In genomic region chr10:50659865-50660730, GRCh38 we compare ENCODE assay signal across 8 cellular contexts. TPM values are rescaled to one million over a fixed set of nuclear protein-coding genes. Genes with fewer than 3 reads are reported as not detected.
DNase-seq lines count a peak whose midpoint lies in the region; ATAC-seq, FAIRE-seq and TF ChIP-seq lines count a peak whose summit lies in the region.
"Not testable (repeated sequence)": the region's sequence is repeated elsewhere in the genome, so short reads cannot be mapped to it uniquely, and the experiment has no call there.

No MANE protein-coding gene starts in this region.

- H3K79me2 ChIP-seq in DND-41 (ENCODE audit: insufficient read depth, low read length); HepG2 (ENCODE audit: insufficient read depth, low read length): not testable (repeated sequence)

- TF ChIP-seq RAD21 in HepG2 (CRISPR knock-in tag; IDR thresholded peaks at IDR 0.05) = 0 out of 2 replicates have a peak, but pooled peaks have one; percentile 23

- in situ Hi-C loops in HepG2 (cut with HindIII; ENCODE audit: extremely low pct_ligation_motif_present, low pct_unique_long_range_greater_than_20kb) = not testable (repeated sequence)

- FAIRE-seq in HepG2 (lab: Jason Lieb, UNC) = peak; percentile 83

- not testable (repeated sequence) for BruUV-seq in HepG2 (replicated peaks; lab: Mats Ljungman, UMichigan)

- not testable (repeated sequence) for H3K9me3 ChIP-seq in DND-41 (ENCODE audit: insufficient read depth, low read length, severe bottlenecking); breast epithelium; HepG2 (ENCODE audit: low read length)

- H3K36me3 ChIP-seq in DND-41 (ENCODE audit: insufficient read depth, low read length); breast epithelium; HepG2 (replicated peaks in 1 of 2; ENCODE audit: control insufficient read depth in 1 of 2, insufficient read depth in 2 of 2, low read length in 2 of 2): not testable (repeated sequence)

- H3K27me3 ChIP-seq in DND-41 (ENCODE audit: insufficient read depth, low read length, poor library complexity); breast epithelium; HepG2 (ENCODE audit: control insufficient read depth in 1 of 2, insufficient read depth in 2 of 2, low read length in 2 of 2): not testable (repeated sequence)

- 30% methylated on average over 12 of the region's 32 CpGs for WGBS in HepG2 (ENCODE audit: low lambda C conversion rate)

- not testable (repeated sequence) for H3K9ac ChIP-seq in DND-41 (ENCODE audit: low read depth, low read length)
- H3K9ac ChIP-seq in HepG2 (ENCODE audit: insufficient read depth, low read depth, low read length) = peak overlapping the region; percentile 34; the same call in 1 of the 2 replicates

- not testable (repeated sequence) for TF ChIP-seq CTCF in DND-41 (IDR thresholded peaks at IDR 0.05; ENCODE audit: borderline replicate concordance, extremely low read depth, low read length, poor library complexity, severe bottlenecking); breast epithelium (IDR thresholded peaks at IDR 0.05)
- TF ChIP-seq CTCF in HepG2 (CRISPR knock-in tag; IDR thresholded peaks at IDR 0.05) = peak; percentile 78

- not testable (repeated sequence) for TF ChIP-seq POLR2A in breast epithelium (IDR thresholded peaks at IDR 0.05)
- TF ChIP-seq POLR2A in HepG2 (IDR thresholded peaks at IDR 0.05; ENCODE audit: insufficient read depth in 1 of 2, low read depth in 2 of 2, low read length in 2 of 2) = peak; percentile 42 to 58; a peak in 3 of 4 replicates

- CTCF ChIA-PET in HepG2 (lab: Yijun Ruan, JAX; ENCODE audit: low intra/inter-chr PET ratio, low total read pairs) = not testable (repeated sequence)

- H2AFZ ChIP-seq in DND-41 (ENCODE audit: low read depth, low read length) = not testable (repeated sequence)
- H2AFZ ChIP-seq in HepG2 (ENCODE audit: low read length) = peak overlapping the region; percentile 13

- H3K4me1 ChIP-seq in DND-41 (ENCODE audit: insufficient read depth, low read length); breast epithelium: not testable (repeated sequence)
- H3K4me1 ChIP-seq in HepG2 (ENCODE audit: insufficient read depth, low read length) = peaks cover 12% of the 10 kb centered on the region

- H4K20me1 ChIP-seq in DND-41 (ENCODE audit: insufficient read depth, low read length); HepG2 (ENCODE audit: insufficient read depth, low read length): not testable (repeated sequence)

- not testable (repeated sequence) for H3K4me2 ChIP-seq in DND-41 (ENCODE audit: insufficient read depth, low read length)
- peak overlapping the region; percentile 72 for H3K4me2 ChIP-seq in HepG2 (ENCODE audit: low read depth, low read length)

- H3K4me3 ChIP-seq in DND-41 (ENCODE audit: low read depth in 1 of 2, low read length in 2 of 2) = not testable (repeated sequence)
- peak overlapping the region in 2 of 3 donors; percentile 42 to 54 for H3K4me3 ChIP-seq in breast epithelium
- H3K4me3 ChIP-seq in HepG2 (replicated peaks in 1 of 3; ENCODE audit: insufficient read depth in 1 of 3, low read depth in 2 of 3, low read length in 3 of 3) = peak overlapping the region; percentile 36 to 70 (median 65); a peak in 5 of 6 replicates

- DNase-seq in DND-41; breast epithelium (ENCODE audit: low spot score in 2 of 2): not testable (repeated sequence)
- DNase-seq in NCI-H2196 treated with DMSO at 0.1 percent for 48 hours (lab: John Stamatoyannopoulos, UW; ENCODE audit: unreplicated experiment) (peak; percentile 16), HepG2 (ENCODE audit: low spot score) (peak; percentile 69)
- DNase-seq in activated CD4-positive, CD25-positive, alpha-beta regulatory T cell treated with anti-CD3 and anti-CD28 coated beads, Interleukin-2, amount 50 U/mL, for 72 hours = peak; percentile 53
- DNase-seq in stimulated activated CD8-positive, alpha-beta memory T cell treated with anti-CD3 and anti-CD28 coated beads, Interleukin-7, amount 100 ng/mL, for 48 hours (ENCODE audit: extremely low read depth in 1 of 2, low read depth in 1 of 2) = peak; percentile 24 to 37

- not testable (repeated sequence) for H3K27ac ChIP-seq in DND-41 (ENCODE audit: low read length); breast epithelium; HepG2 (ENCODE audit: extremely low read length, insufficient read depth, low read length)

- intact Hi-C loops in breast epithelium (cut with DNase I; ENCODE audit: low total_unique reads); HepG2 (cut with micrococcal nuclease; ENCODE audit: unreplicated experiment): not testable (repeated sequence)

- ATAC-seq in DND-41 (ENCODE audit: insufficient read depth, low read depth) (peak; percentile 27; the same call in 1 of the 3 replicates), GM19455 (IDR thresholded peaks at IDR 0.05; ENCODE audit: unreplicated experiment) (peak; percentile 93), HG03159 (IDR thresholded peaks at IDR 0.05; ENCODE audit: unreplicated experiment) (peak; percentile 99), HepG2 (peak; percentile 99)

- TF ChIP-seq EP300 in HepG2 (IDR thresholded peaks at IDR 0.05; ENCODE audit: low read depth in 2 of 2, low read length in 2 of 2); HepG2 (CRISPR knock-in tag; IDR thresholded peaks at IDR 0.05; ENCODE audit: borderline replicate concordance): not testable (repeated sequence)

- POLR2A ChIA-PET in HepG2 (lab: Yijun Ruan, JAX) = interaction anchor here (0.9 to 1.8 kb wide), 4 partner anchors 12 to 80 kb away, joined by 3 to 13 read pairs (median 4); partner anchors contain the start of gene ASAH2B

TF ChIP-seq in HepG2, 621 proteins besides CTCF, POLR2A, EP300 and RAD21 (continues in another document):
- TF ChIP-seq ARID5B (CRISPR knock-in tag; IDR thresholded peaks at IDR 0.05) (peak; percentile 40), THAP11 (CRISPR knock-in tag; IDR thresholded peaks at IDR 0.05) (peak; percentile 54), ZMYM4 (CRISPR knock-in tag; IDR thresholded peaks at IDR 0.05) (peak; percentile 51; the same call in 1 of the 2 replicates), KAT8 (CRISPR knock-in tag; IDR thresholded peaks at IDR 0.05) (peak; percentile 72), NONO (CRISPR knock-in tag; conservative IDR thresholded peaks at IDR 0.05) (peak; percentile 51; the same call in 1 of the 2 replicates), POGZ (CRISPR knock-in tag; IDR thresholded peaks at IDR 0.05) (peak; percentile 24; the same call in 1 of the 2 replicates)
- not testable (repeated sequence) for TF ChIP-seq NONO (IDR thresholded peaks at IDR 0.05)

RNA-seq across cellular contexts. Expression of gene SGMS1, which starts 36.3 kb away (rescaled TPM):
- 100 to 1,000 TPM in 1 of 3 donors, 10 to 100 TPM in 2; 66.5 to 114 (median 80.1) TPM for total RNA-seq in breast epithelium
- total RNA-seq in HepG2 (2016; rRNA removed; fragmentation: Illumina TruSeq; extraction: Trizol) = 13.1 and 15.1 TPM in 2 replicates
- total RNA-seq in HepG2 (2016; cell fraction: cytosol; rRNA removed; fragmentation: Illumina TruSeq; extraction: Trizol; ENCODE audit: low read depth) = 38.8 and 42.6 TPM in 2 replicates
- 12.0 and 16.0 TPM in 2 replicates for total RNA-seq in HepG2 (2016; cell fraction: insoluble cytoplasmic fraction; rRNA removed; fragmentation: Illumina TruSeq; extraction: Trizol)
- total RNA-seq in HepG2 (2016; cell fraction: membrane; rRNA removed; fragmentation: Illumina TruSeq; extraction: Trizol) = 15.3 and 19.7 TPM in 2 replicates
- 29.3 and 32.5 TPM in 2 replicates for total RNA-seq in HepG2 (2016; cell fraction: nucleus; rRNA removed; fragmentation: Illumina TruSeq; extraction: Trizol)
- 6.2 and 6.5 TPM in 2 replicates for polyA plus RNA-seq in HepG2 (2011; rRNA removed)
- polyA plus RNA-seq in HepG2 (2011; cell fraction: cytosol; rRNA removed) = 4.5 and 5.3 TPM in 2 replicates
- 7.2 and 8.6 TPM in 2 replicates for polyA plus RNA-seq in HepG2 (2011; cell fraction: nucleus; rRNA removed)
- 9.9 and 11.1 TPM in 2 replicates for polyA plus RNA-seq in HepG2 (2012)
- 1.4 and 1.7 TPM in 2 replicates for polyA plus RNA-seq in HepG2 (2016; cell fraction: cytosol; fragmentation: Illumina TruSeq; extraction: Trizol; ENCODE audit: low read depth)
- 9.2 and 10.6 TPM in 2 replicates for polyA plus RNA-seq in HepG2 (2016; cell fraction: insoluble cytoplasmic fraction; fragmentation: Illumina TruSeq; extraction: Trizol; ENCODE audit: low read depth)
- polyA plus RNA-seq in HepG2 (2016; cell fraction: membrane; fragmentation: Illumina TruSeq; extraction: Trizol; ENCODE audit: low read depth) = 4.5 and 5.4 TPM in 2 replicates
- 10.6 and 13.6 TPM in 2 replicates for polyA plus RNA-seq in HepG2 (2016; cell fraction: nucleus; fragmentation: Illumina TruSeq; extraction: Trizol; ENCODE audit: insufficient read depth, low read depth)
- polyA minus RNA-seq in HepG2 (2011; rRNA and poly(A)+ RNA removed; ENCODE audit: low replicate concordance) = 8.4 and 35.9 TPM in 2 replicates
- 7.3 and 10.5 TPM in 2 replicates for polyA minus RNA-seq in HepG2 (2011; cell fraction: cytosol; rRNA and poly(A)+ RNA removed)
- polyA minus RNA-seq in HepG2 (2011; cell fraction: nucleus; rRNA and poly(A)+ RNA removed) = 55.9 and 58.2 TPM in 2 replicates

Comparison
In these comparisons a context has a peak if more than half of its experiments do, and no peak if none do; other contexts are left out.
1. ATAC-seq: peak in every context shown above with its lines; median percentile 99 in HG03159; 99 in HepG2; 93 in GM19455; 27 in DND-41.